ENCODE assay signal across 17 cellular contexts in genomic region chr6:39152247-39152646, GRCh38.
"Had no signal": no experiment of that assay in that cellular context is flagged by ENCODE, and none has a peak within 500 bp of the region (broad histone marks: within the 10 kb centered on the region; RNA-seq: fewer than 3 reads in every experiment).

No MANE protein-coding gene starts in this region.

- H3K4me3 Mint-ChIP-seq: memory B cell, nephron had no signal

- H3K9me3 ChIP-seq: body of pancreas, heart left ventricle, left lung, stomach, thoracic aorta had no signal

- H3K27me3 ChIP-seq: body of pancreas had no signal

- H3K4me1 ChIP-seq: body of pancreas, heart left ventricle, left lung, stomach had no signal

- H3K36me3 Mint-ChIP-seq: memory B cell had no signal

- FAIRE-seq: frontal cortex, islet of Langerhans, TTC549 had no signal

- H3K9me3 Mint-ChIP-seq: memory B cell, nephron had no signal

- ATAC-seq: body of pancreas, left lung had no signal

- H3K4me3 ChIP-seq: body of pancreas, coronary artery, heart left ventricle, left lung, stomach, thoracic aorta had no signal

- H3K27ac ChIP-seq: body of pancreas, coronary artery, left lung, stomach, thoracic aorta had no signal

- DNase-seq: activated CD4-positive, CD25-positive, alpha-beta regulatory T cell; activated naive CD4-positive, alpha-beta T cell; activated T-cell treated with anti-CD3 and anti-CD28 coated beads, Interleukin-2, amount 50 U/mL, for 1 hour; body of pancreas; central memory CD4-positive, alpha-beta T cell; effector CD8-positive, alpha-beta T cell; heart left ventricle; left lung; stimulated activated CD4-positive, alpha-beta T cell treated with anti-CD3 and anti-CD28 coated beads, Interleukin-2, amount 100 ng/mL, for 48 hours; stomach had no signal

- H3K36me3 ChIP-seq: heart left ventricle, left lung, stomach, thoracic aorta had no signal

- H3K27ac Mint-ChIP-seq: memory B cell, nephron had no signal
